19 cellular contexts compared by ENCODE assay signal in genomic region chr4:80264352-80264647, GRCh38. TPM values are rescaled to one million over a fixed set of nuclear protein-coding genes. Genes with fewer than 3 reads are reported as not detected.
"Had no signal": no experiment of that assay in that cellular context is flagged by ENCODE, and none has a peak within 500 bp of the region (broad histone marks: within the 10 kb centered on the region; RNA-seq: fewer than 3 reads in every experiment).

No MANE protein-coding gene starts in this region.

- H3K36me3 ChIP-seq: esophagus muscularis mucosa, lower lobe of right lung, upper lobe of left lung had no signal

- H3K27ac ChIP-seq: esophagus muscularis mucosa, lower lobe of right lung, testis, upper lobe of left lung had no signal

- H3K27ac Mint-ChIP-seq: activated CD8-positive, alpha-beta T cell treated with anti-CD3 and anti-CD28 coated beads for 36 hours; activated naive CD8-positive, alpha-beta T cell treated with anti-CD3 and anti-CD28 coated beads, Interleukin-2, amount 10 ng/mL, durations not matched to agents 7 days and 5 days; activated T-helper 17 cell treated with anti-CD3 and anti-CD28 coated beads, Interleukin-2, amount 50 U/mL, for 72 hours; mesothelial cell of epicardium; stimulated activated memory B cell treated with anti-CD40 and anti-IgM and Interleukin-4, amounts not matched to agents 10 μg/mL and 1 μg/mL and 100 μg/mL, for 72 hours had no signal

- H3K9me3 Mint-ChIP-seq: activated CD8-positive, alpha-beta T cell treated with anti-CD3 and anti-CD28 coated beads for 36 hours; activated naive CD8-positive, alpha-beta T cell treated with anti-CD3 and anti-CD28 coated beads, Interleukin-2, amount 10 ng/mL, durations not matched to agents 7 days and 5 days; activated T-helper 17 cell treated with anti-CD3 and anti-CD28 coated beads, Interleukin-2, amount 50 U/mL, for 72 hours; mesothelial cell of epicardium; neural crest cell; stimulated activated memory B cell treated with anti-CD40 and anti-IgM and Interleukin-4, amounts not matched to agents 10 μg/mL and 1 μg/mL and 100 μg/mL, for 72 hours had no signal

- H3K9me3 ChIP-seq: esophagus muscularis mucosa, lower lobe of right lung, testis, upper lobe of left lung had no signal

- H3K36me3 Mint-ChIP-seq: activated naive CD8-positive, alpha-beta T cell treated with anti-CD3 and anti-CD28 coated beads, Interleukin-2, amount 10 ng/mL, durations not matched to agents 7 days and 5 days; mesothelial cell of epicardium; stimulated activated memory B cell treated with anti-CD40 and anti-IgM and Interleukin-4, amounts not matched to agents 10 μg/mL and 1 μg/mL and 100 μg/mL, for 72 hours had no signal

- DNase-seq: activated CD4-positive, alpha-beta T cell treated with anti-CD3 and anti-CD28 coated beads for 48 hours; activated CD8-positive, alpha-beta T cell treated with anti-CD3 and anti-CD28 coated beads for 36 hours; activated naive CD4-positive, alpha-beta T cell; activated naive CD8-positive, alpha-beta T cell treated with anti-CD3 and anti-CD28 coated beads, Interleukin-2, amount 10 ng/mL, durations not matched to agents 7 days and 5 days; activated T-cell treated with anti-CD3 and anti-CD28 coated beads, Interleukin-2, amount 50 U/mL, for 1 hour; cerebellar nuclear complex; cortex of kidney; hypothalamus; lower lobe of right lung; stimulated activated CD4-positive, alpha-beta T cell treated with anti-CD3 and anti-CD28 coated beads, Interleukin-4, amount 100 ng/mL, for 4 hours; SW 1271; testis had no signal

- H3K4me3 Mint-ChIP-seq: activated CD8-positive, alpha-beta T cell treated with anti-CD3 and anti-CD28 coated beads for 36 hours; activated naive CD8-positive, alpha-beta T cell treated with anti-CD3 and anti-CD28 coated beads, Interleukin-2, amount 10 ng/mL, durations not matched to agents 7 days and 5 days; activated T-helper 17 cell treated with anti-CD3 and anti-CD28 coated beads, Interleukin-2, amount 50 U/mL, for 72 hours; stimulated activated memory B cell treated with anti-CD40 and anti-IgM and Interleukin-4, amounts not matched to agents 10 μg/mL and 1 μg/mL and 100 μg/mL, for 72 hours had no signal

- H3K4me3 ChIP-seq: lower lobe of right lung, testis, upper lobe of left lung had no signal

RNA-seq across cellular contexts. Expression of gene FGF5, which starts 2.2 kb away (rescaled TPM):
- total RNA-seq: activated CD8-positive, alpha-beta T cell treated with anti-CD3 and anti-CD28 coated beads for 36 hours; activated naive CD8-positive, alpha-beta T cell treated with anti-CD3 and anti-CD28 coated beads, Interleukin-2, amount 10 ng/mL, durations not matched to agents 7 days and 5 days; activated T-helper 17 cell treated with anti-CD3 and anti-CD28 coated beads, Interleukin-2, amount 50 U/mL, for 72 hours; lower lobe of right lung; neural crest cell; T-helper 2 cell treated with Interferon-gamma antibody and Interleukin-4, amounts not matched to agents 100 ng/mL and 5 ng/mL, for 36 hours; testis; upper lobe of left lung had no signal
